17 cellular contexts compared by ENCODE assay signal in the genomic region with DNA sequence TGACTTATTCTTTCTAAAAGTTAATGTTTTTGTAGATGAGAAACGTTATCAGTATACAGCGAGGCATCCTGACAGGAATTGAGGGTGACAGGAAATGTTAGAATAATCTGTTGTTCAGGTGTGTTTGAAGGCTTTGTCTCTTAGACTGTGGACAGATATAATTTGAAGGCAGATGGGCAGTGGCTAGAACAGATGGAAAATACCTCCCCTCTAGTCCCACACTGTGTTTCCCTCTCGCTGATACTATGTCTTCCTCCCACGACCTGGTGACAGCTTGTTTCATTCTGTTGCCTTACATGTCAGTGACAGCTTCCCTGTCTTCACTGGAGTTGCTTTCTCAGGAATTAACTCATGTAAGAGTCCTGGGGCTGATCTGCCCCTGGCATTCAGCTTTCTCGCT.
A peak's percentile ranks its signal among the peaks of the same experiment; 100 is the strongest.
DNase-seq lines count a peak whose midpoint lies in the region; ATAC-seq, FAIRE-seq and TF ChIP-seq lines count a peak whose summit lies in the region.
"Had no signal": no experiment of that assay in that cellular context is flagged by ENCODE, and none has a peak within 500 bp of the region (broad histone marks: within the 10 kb centered on the region; RNA-seq: fewer than 3 reads in every experiment).

No MANE protein-coding gene starts in this region.

- DNase-seq in G401 (ENCODE audit: low spot score), result peak; percentile 95
- peak; percentile 50 for DNase-seq in NCI-H69 (lab: John Stamatoyannopoulos, UW)
- peak in 2 of 10 donors; percentile 32 to 68 for DNase-seq in dorsolateral prefrontal cortex
- DNase-seq in superior temporal gyrus (ENCODE audit: extremely low spot score), result peak; percentile 45
- DNase-seq in small intestine, result no peak
- DNase-seq in posterior vena cava (ENCODE audit: low spot score), result no peak
- DNase-seq: DND-41, H9, KG1, MV-4-11, NCI-H1417, NCI-H187 treated with DMSO at 0.1 percent for 48 hours, Peyer's patch had no signal

- TF ChIP-seq CTCF in dorsolateral prefrontal cortex (IDR thresholded peaks at IDR 0.05 in 54 of 56, conservative IDR thresholded peaks at IDR 0.05 in 2 of 56; ENCODE audit: low read depth in 1 of 56, partially characterized antibody in 56 of 56), result no peak

- no peaks in the 10 kb centered on the region for H3K36me3 ChIP-seq in small intestine (ENCODE audit: control insufficient read depth in 2 of 2, insufficient read depth in 2 of 2, low read length in 2 of 2)
- H3K36me3 ChIP-seq: Peyer's patch had no signal

- no peaks in the 10 kb centered on the region for H3K9me3 ChIP-seq in small intestine (ENCODE audit: control insufficient read depth, low read depth)
- H3K9me3 ChIP-seq: Peyer's patch had no signal

- H3K27me3 ChIP-seq in dorsolateral prefrontal cortex, result no peaks in the 10 kb centered on the region
- H3K27me3 ChIP-seq in small intestine (ENCODE audit: control insufficient read depth in 2 of 2, insufficient read depth in 2 of 2, low read length in 2 of 2), result no peaks in the 10 kb centered on the region
- H3K27me3 ChIP-seq: Peyer's patch had no signal

- no peaks in the 10 kb centered on the region for H3K4me1 ChIP-seq in small intestine (ENCODE audit: control insufficient read depth in 2 of 2, insufficient read depth in 1 of 2, low read depth in 1 of 2, low read length in 1 of 2)
- H3K4me1 ChIP-seq: Peyer's patch had no signal

- no peak for FAIRE-seq in small intestine (lab: Jason Lieb, UNC)
- FAIRE-seq: G401.6 had no signal

- H3K4me3 ChIP-seq in dorsolateral prefrontal cortex (no peak overlapping the region), small intestine (ENCODE audit: low read depth in 1 of 2, low read length in 2 of 2) (no peak overlapping the region)
- H3K4me3 ChIP-seq: Peyer's patch had no signal

- H3K27ac ChIP-seq in dorsolateral prefrontal cortex (peak overlapping the region in 46 of 59 donors; percentile 4 to 90 (median 44)), small intestine (ENCODE audit: low read depth in 1 of 2, low read length in 1 of 2) (no peak overlapping the region)
- H3K27ac ChIP-seq: C4-2B, Peyer's patch had no signal

- WGBS in small intestine, 3 donors, result 74 to 75% (median 75%) methylated on average over 5 of the region's 5 CpGs

- intact Hi-C loops in dorsolateral prefrontal cortex (cut with DNase I) (loop anchor here in 1 of 2 donors (5.0 kb wide), 2 partner anchors 122 to 243 kb away; no protein-coding TSS in a partner anchor), posterior vena cava (cut with DNase I) (no loop called here)

- in situ Hi-C loops in G401 (cut with HindIII; ENCODE audit: low sequenced_read_pairs), result no loop called here

- ATAC-seq in HG03025 (IDR thresholded peaks at IDR 0.05; ENCODE audit: low FRiP score, unreplicated experiment), result no peak
- ATAC-seq: Right ventricle myocardium inferior had no signal

Comparison
In these comparisons a context has a peak if more than half of its experiments do, and no peak if none do; other contexts are left out.
1. DNase-seq: peak in G401 (single experiment), NCI-H69 (single experiment) and superior temporal gyrus (single experiment); none in small intestine (single experiment) and posterior vena cava (single experiment).
2. H3K27ac ChIP-seq: peak in dorsolateral prefrontal cortex (46 of 59); none in small intestine (0 of 2).